26 cellular contexts compared by ENCODE assay signal in genomic region chr12:20443216-20443615, GRCh38.
"Had no signal": no experiment of that assay in that cellular context is flagged by ENCODE, and none has a peak within 500 bp of the region (broad histone marks: within the 10 kb centered on the region; RNA-seq: fewer than 3 reads in every experiment).

No MANE protein-coding gene starts in this region.

- ATAC-seq: activated CD4-positive, alpha-beta T cell treated with anti-CD3 and anti-CD28 coated beads for 36 hours; activated CD8-positive, alpha-beta memory T cell treated with anti-CD3 and anti-CD28 coated beads, Interleukin-2, amount 10 ng/mL, durations not matched to agents 7 days and 5 days; activated CD8-positive, alpha-beta T cell treated with anti-CD3 and anti-CD28 coated beads, Interleukin-2, amount 10 ng/mL, durations not matched to agents 7 days and 5 days; activated naive CD4-positive, alpha-beta T cell treated with anti-CD3 and anti-CD28 coated beads, Interleukin-2, amount 50 U/mL, for 72 hours; esophagus mucosa had no signal

- H3K9me3 ChIP-seq: ascending aorta, breast epithelium had no signal

- FAIRE-seq: frontal cortex had no signal

- DNase-seq: activated CD4-positive, alpha-beta memory T cell treated with anti-CD3 and anti-CD28 coated beads for 36 hours; activated CD4-positive, alpha-beta T cell treated with anti-CD3 and anti-CD28 coated beads for 36 hours; activated CD4-positive, alpha-beta T cell treated with anti-CD3 and anti-CD28 coated beads, Interleukin-2, amount 10 ng/mL, durations not matched to agents 24 days and 14 days; activated CD4-positive, CD25-positive, alpha-beta regulatory T cell; activated CD4-positive, CD25-positive, alpha-beta regulatory T cell treated with anti-CD3 and anti-CD28 coated beads, Interleukin-2, amount 50 U/mL, for 72 hours; activated CD8-positive, alpha-beta memory T cell treated with anti-CD3 and anti-CD28 coated beads, Interleukin-2, amount 10 ng/mL, durations not matched to agents 7 days and 5 days; activated CD8-positive, alpha-beta memory T cell treated with anti-CD3 and anti-CD28 coated beads, Interleukin-2, amount 50 U/mL, for 4 hours; activated CD8-positive, alpha-beta T cell treated with anti-CD3 and anti-CD28 coated beads, Interleukin-2, amount 10 ng/mL, durations not matched to agents 7 days and 5 days; activated effector memory CD4-positive, alpha-beta T cell treated with anti-CD3 and anti-CD28 coated beads, Interleukin-2, amount 50 U/mL, for 16 hours; activated naive CD4-positive, alpha-beta T cell treated with anti-CD3 and anti-CD28 coated beads, Interleukin-2, amount 10 ng/mL, durations not matched to agents 7 days and 5 days; activated naive CD8-positive, alpha-beta T cell treated with anti-CD3 and anti-CD28 coated beads, Interleukin-2, amount 10 ng/mL, durations not matched to agents 7 days and 5 days; activated T-cell treated with anti-CD3 and anti-CD28 coated beads, Interleukin-2, amount 50 U/mL, for 1 hour; activated T-cell treated with anti-CD3 and anti-CD28 coated beads, Interleukin-2, amount 50 U/mL, for 48 hours; dorsolateral prefrontal cortex; effector memory CD4-positive, alpha-beta T cell; endodermal cell; foreskin fibroblast; head of caudate nucleus; T-helper 2 cell had no signal

- H3K27ac ChIP-seq: breast epithelium, cardiac muscle cell had no signal

- H3K4me1 ChIP-seq: breast epithelium had no signal

- H3K36me3 ChIP-seq: ascending aorta, breast epithelium, cardiac muscle cell had no signal

- H3K4me3 ChIP-seq: breast epithelium, cardiac muscle cell, coronary artery, dorsolateral prefrontal cortex had no signal

- H3K27me3 ChIP-seq: ascending aorta, breast epithelium, cardiac muscle cell had no signal
